In the genomic region with DNA sequence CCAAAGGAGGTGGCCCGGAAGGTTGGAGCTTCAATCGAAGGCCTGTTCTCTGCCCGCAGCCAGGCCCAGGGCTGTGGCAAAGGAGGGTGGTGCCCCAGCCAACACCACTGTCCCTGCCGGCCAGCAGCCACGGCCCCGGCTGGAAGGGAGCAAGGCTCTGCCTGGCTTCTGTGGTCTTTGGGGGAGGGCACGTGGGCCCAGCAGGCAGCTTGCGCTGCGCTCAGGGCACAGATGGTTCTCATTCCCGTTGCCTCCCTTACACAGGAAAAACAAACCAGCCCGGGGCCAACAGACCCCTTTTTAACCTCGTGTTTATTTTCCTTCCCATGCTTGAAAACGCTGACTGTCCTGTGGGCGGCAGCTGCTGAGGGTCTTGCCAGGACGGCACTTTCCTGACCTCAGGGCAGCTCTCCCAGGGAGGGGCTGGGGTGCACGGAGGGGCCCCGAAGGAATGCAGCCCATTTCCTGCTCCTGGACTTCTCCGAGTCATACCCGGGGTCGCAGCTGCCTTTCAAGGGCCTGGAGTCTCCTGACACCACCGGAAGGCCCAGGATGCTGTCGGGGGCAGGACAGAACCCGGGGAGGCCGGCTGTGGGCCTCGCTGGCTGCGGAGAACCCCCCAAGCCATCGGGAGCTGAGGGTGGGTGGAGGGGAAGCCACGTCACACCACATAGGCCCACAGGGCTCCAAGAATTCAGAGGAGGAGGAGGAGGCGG, we compare ENCODE assay signal across 1 cellular context.
TF ChIP-seq lines count a peak whose summit lies in the region.

No MANE protein-coding gene starts in this region.

TF ChIP-seq in HepG2, 621 proteins besides CTCF, POLR2A, EP300 and RAD21:
- TF ChIP-seq ZFX (CRISPR knock-in tag; IDR thresholded peaks at IDR 0.05; ENCODE audit: low read depth) (no peak), GTF3A (CRISPR knock-in tag; conservative IDR thresholded peaks at IDR 0.05) (no peak), GABPB1 (CRISPR knock-in tag; IDR thresholded peaks at IDR 0.05) (peak; percentile 8; the same call in 1 of the 2 replicates), SAFB2 (CRISPR knock-in tag; IDR thresholded peaks at IDR 0.05; ENCODE audit: borderline replicate concordance, low read depth) (no peak), BRCA1 (CRISPR knock-in tag; IDR thresholded peaks at IDR 0.05) (no peak), NR3C1 (CRISPR knock-in tag; IDR thresholded peaks at IDR 0.05) (no peak)
